In genomic region chr4:76250962-76251361, GRCh38 we compare ENCODE assay signal across 8 cellular contexts. TPM values are rescaled to one million over a fixed set of nuclear protein-coding genes. Genes with fewer than 3 reads are reported as not detected.
DNase-seq lines count a peak whose midpoint lies in the region; ATAC-seq and TF ChIP-seq lines count a peak whose summit lies in the region.

No MANE protein-coding gene starts in this region.

- peak; percentile 51 for DNase-seq in DMS79 treated with DMSO at 0.1 percent for 48 hours (lab: John Stamatoyannopoulos, UW)
- DNase-seq in DMS79 (lab: John Stamatoyannopoulos, UW): no peak
- DNase-seq in activated naive CD8-positive, alpha-beta T cell treated with anti-CD3 and anti-CD28 coated beads for 36 hours: no peak
- DNase-seq in stomach: no peak
- no peak for DNase-seq in EL

- H3K36me3 Mint-ChIP-seq in activated naive CD8-positive, alpha-beta T cell treated with anti-CD3 and anti-CD28 coated beads for 36 hours: no peaks in the 10 kb centered on the region

- H3K4me1 Mint-ChIP-seq in activated naive CD8-positive, alpha-beta T cell treated with anti-CD3 and anti-CD28 coated beads for 36 hours: peaks cover 7% of the 10 kb centered on the region

- intact Hi-C loops in stomach (cut with DNase I; ENCODE audit: low total_unique reads): no loop called here

- no peaks in the 10 kb centered on the region for H3K9me3 Mint-ChIP-seq in activated naive CD8-positive, alpha-beta T cell treated with anti-CD3 and anti-CD28 coated beads for 36 hours

- ATAC-seq in GM19467 (IDR thresholded peaks at IDR 0.05; ENCODE audit: unreplicated experiment): no peak
- no peak for ATAC-seq in GM18502 (IDR thresholded peaks at IDR 0.05; ENCODE audit: poor library complexity, unreplicated experiment)

- H3K27ac ChIP-seq in layer of hippocampus (ENCODE audit: low read depth, low read length): peak overlapping the region; percentile 18
- peak overlapping the region; percentile 69 to 81 (median 78) for H3K27ac ChIP-seq in stomach

- peaks cover 61% of the 10 kb centered on the region for H3K27me3 Mint-ChIP-seq in activated naive CD8-positive, alpha-beta T cell treated with anti-CD3 and anti-CD28 coated beads for 36 hours

- H3K4me1 ChIP-seq in stomach: peaks cover 12 to 23% (median 18%) of the 10 kb centered on the region in 4 donors

- H3K27me3 ChIP-seq in layer of hippocampus (ENCODE audit: control insufficient read depth, insufficient read depth, low read length) (no peaks in the 10 kb centered on the region), stomach (peaks cover 0 to 12% (median 7%) of the 10 kb centered on the region in 3 donors)

- peak overlapping the region; percentile 78 for H3K4me3 Mint-ChIP-seq in activated naive CD8-positive, alpha-beta T cell treated with anti-CD3 and anti-CD28 coated beads for 36 hours

- no peak overlapping the region for H3K27ac Mint-ChIP-seq in activated naive CD8-positive, alpha-beta T cell treated with anti-CD3 and anti-CD28 coated beads for 36 hours

- H3K9me3 ChIP-seq in stomach: no peaks in the 10 kb centered on the region

- no peak for TF ChIP-seq CTCF in stomach (IDR thresholded peaks at IDR 0.05)

- peak overlapping the region; percentile 66 to 78 (median 70) for H3K4me3 ChIP-seq in stomach

- no peak for TF ChIP-seq POLR2A in stomach (IDR thresholded peaks at IDR 0.05)

- WGBS in stomach, 5 donors: 8 to 13% (median 11%) methylated on average over 6 of the region's 6 CpGs

- no peak for TF ChIP-seq EP300 in stomach (IDR thresholded peaks at IDR 0.05)

- peaks cover 0 to under 1% (median 0%) of the 10 kb centered on the region in 4 donors for H3K36me3 ChIP-seq in stomach

RNA-seq across cellular contexts. Expression of gene FAM47E, which starts 0.6 kb away (rescaled TPM):
- total RNA-seq in activated naive CD8-positive, alpha-beta T cell treated with anti-CD3 and anti-CD28 coated beads for 36 hours: not detected
- total RNA-seq in stomach: 1 to 10 TPM in 3 of 5 donors, under 1 TPM in 1, not detected in 1; under 0.01 to 9.5 (median 5.6) TPM
- polyA plus RNA-seq in stomach: 10 to 100 TPM in 1 of 3 donors, 1 to 10 TPM in 2; 6.2 to 10.8 (median 6.5) TPM

RNA-seq across cellular contexts. Expression of gene SCARB2, which starts 37.3 kb away (rescaled TPM):
- total RNA-seq in activated naive CD8-positive, alpha-beta T cell treated with anti-CD3 and anti-CD28 coated beads for 36 hours: 1 to 10 TPM; 2.9 to 4.3 TPM
- total RNA-seq in stomach: 100 to 1,000 TPM in 3 of 5 donors, 10 to 100 TPM in 2; 84.0 to 293 (median 161) TPM
- 10 to 100 TPM; 30.4 to 55.3 (median 42.7) TPM for polyA plus RNA-seq in stomach

RNA-seq across cellular contexts. Expression of gene STBD1, which starts 55.6 kb away (rescaled TPM):
- total RNA-seq in activated naive CD8-positive, alpha-beta T cell treated with anti-CD3 and anti-CD28 coated beads for 36 hours: under 1 TPM in 1 of 2 experiments, not detected in 1; 0.20 TPM
- total RNA-seq in stomach: 10 to 100 TPM in 1 of 5 donors, 1 to 10 TPM in 2, under 1 TPM in 1, not detected in 1; 0.89 to 29.3 (median 7.3) TPM
- polyA plus RNA-seq in stomach: 1 to 10 TPM; 2.5 to 4.1 (median 3.4) TPM

Comparison
In these comparisons a context has a peak if more than half of its experiments do, and no peak if none do; other contexts are left out.
1. RNA of gene SCARB2, which starts 37.3 kb away (total RNA-seq): 84.0 to 293 TPM in stomach; 2.9 to 4.3 TPM in activated naive CD8-positive, alpha-beta T cell treated with anti-CD3 and anti-CD28 coated beads for 36 hours; every median in the first group is over 10 times any median in the second.